In genomic region chr6:170087946-170088348, GRCh38 we compare ENCODE assay signal across 8 cellular contexts.
DNase-seq lines count a peak whose midpoint lies in the region; ATAC-seq and TF ChIP-seq lines count a peak whose summit lies in the region.

No MANE protein-coding gene starts in this region.

- no peaks in the 10 kb centered on the region for H3K36me3 ChIP-seq in RWPE2 (ENCODE audit: low read depth)
- no peaks in the 10 kb centered on the region for H3K36me3 ChIP-seq in adrenal gland (replicated peaks in 1 of 2)
- no peaks in the 10 kb centered on the region for H3K36me3 ChIP-seq in SJCRH30

- 74 to 86% (median 79%) methylated on average over 22 to 28 of the region's 28 CpGs for WGBS in adrenal gland, 4 donors

- no peaks in the 10 kb centered on the region for H3K9me3 ChIP-seq in RWPE2 (ENCODE audit: severe bottlenecking)
- H3K9me3 ChIP-seq in adrenal gland (replicated peaks in 1 of 3), result no peaks in the 10 kb centered on the region
- no peaks in the 10 kb centered on the region for H3K9me3 ChIP-seq in SJCRH30 (replicated peaks)

- no peak overlapping the region for H3K27ac ChIP-seq in RWPE2 (ENCODE audit: poor library complexity, severe bottlenecking)
- no peak overlapping the region for H3K27ac ChIP-seq in adrenal gland
- H3K27ac ChIP-seq in skin epidermis, result peak overlapping the region in 13 of 21 experiments; percentile 3 to 84 (median 42)
- no peak overlapping the region for H3K27ac ChIP-seq in SJCRH30

- H3K4me3 ChIP-seq in GM12865 (ENCODE audit: low read depth, low read length), result peak overlapping the region; percentile 54
- no peak overlapping the region for H3K4me3 ChIP-seq in RWPE2 (ENCODE audit: severe bottlenecking)
- H3K4me3 ChIP-seq in adrenal gland, result no peak overlapping the region
- H3K4me3 ChIP-seq in skin epidermis, result peak overlapping the region in 5 of 7 experiments; percentile 2 to 24 (median 14)
- H3K4me3 ChIP-seq in SJCRH30, result no peak overlapping the region

- ATAC-seq in HG02642 (IDR thresholded peaks at IDR 0.05; ENCODE audit: poor library complexity, unreplicated experiment) (peak; percentile 65), RWPE2 (ENCODE audit: low read depth) (no peak)

- intact Hi-C loops in adrenal gland (cut with DNase I), result no loop called here

- no peaks in the 10 kb centered on the region for H3K27me3 ChIP-seq in RWPE2 (ENCODE audit: insufficient read depth, poor library complexity, severe bottlenecking)
- no peaks in the 10 kb centered on the region for H3K27me3 ChIP-seq in adrenal gland
- H3K27me3 ChIP-seq in SJCRH30, result no peaks in the 10 kb centered on the region

- DNase-seq in GM12865 (ENCODE audit: low read depth) (peak; percentile 85), RWPE2 (ENCODE audit: low spot score) (peak; percentile 48), adrenal gland (peak in 5 of 7 donors; percentile 14 to 48 (median 25)), NCI-H446 (lab: John Stamatoyannopoulos, UW) (no peak), RKO (ENCODE audit: low spot score) (no peak), SJCRH30 (no peak)

- TF ChIP-seq POLR2A in adrenal gland (IDR thresholded peaks at IDR 0.05), result no peak

- no peak for TF ChIP-seq CTCF in GM12865 (IDR thresholded peaks at IDR 0.05; ENCODE audit: insufficient read depth, low read depth, low read length, missing control alignments)
- no peak for TF ChIP-seq CTCF in RWPE2 (IDR thresholded peaks at IDR 0.05; ENCODE audit: poor library complexity, severe bottlenecking)
- TF ChIP-seq CTCF in adrenal gland (IDR thresholded peaks at IDR 0.05), result no peak

- H3K4me1 ChIP-seq in RWPE2 (ENCODE audit: insufficient read depth, poor library complexity, severe bottlenecking), result no peaks in the 10 kb centered on the region
- H3K4me1 ChIP-seq in adrenal gland (replicated peaks in 1 of 2), result no peaks in the 10 kb centered on the region
- H3K4me1 ChIP-seq in SJCRH30, result no peaks in the 10 kb centered on the region

Comparison
In these comparisons a context has a peak if more than half of its experiments do, and no peak if none do; other contexts are left out.
1. DNase-seq: peak in GM12865 (single experiment), RWPE2 (single experiment) and adrenal gland (5 of 7); none in NCI-H446 (0 of 2), RKO (single experiment) and SJCRH30 (0 of 2).
2. H3K4me3 ChIP-seq: peak in GM12865 (single experiment) and skin epidermis (5 of 7); none in RWPE2 (single experiment), adrenal gland (0 of 4) and SJCRH30 (single experiment).
3. H3K27ac ChIP-seq: peak in skin epidermis (13 of 21); none in RWPE2 (single experiment), adrenal gland (0 of 5) and SJCRH30 (single experiment).